ENCODE assay signal across 28 cellular contexts in the genomic region with DNA sequence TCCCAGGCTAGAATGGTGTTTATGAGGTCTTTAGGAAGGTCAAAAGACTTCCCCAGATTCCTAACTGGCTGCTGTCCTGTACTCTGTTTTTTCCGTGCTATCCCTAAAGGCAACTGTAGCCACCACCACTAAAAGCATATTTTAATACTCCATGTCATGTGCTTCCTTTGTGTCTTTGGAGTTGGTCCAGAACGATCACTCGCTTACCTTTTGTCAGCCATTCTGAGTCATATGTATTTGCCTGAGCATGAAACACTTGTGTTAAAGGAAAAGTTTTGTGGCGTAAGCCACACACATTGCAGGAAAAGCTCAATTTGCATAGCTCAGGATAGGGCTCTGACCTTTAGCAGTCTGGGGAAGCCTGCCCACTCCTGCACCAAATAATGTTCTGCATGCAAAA.
DNase-seq lines count a peak whose midpoint lies in the region; ATAC-seq, FAIRE-seq and TF ChIP-seq lines count a peak whose summit lies in the region.
"Had no signal": no experiment of that assay in that cellular context is flagged by ENCODE, and none has a peak within 500 bp of the region (broad histone marks: within the 10 kb centered on the region; RNA-seq: fewer than 3 reads in every experiment).

No MANE protein-coding gene starts in this region.

- in situ Hi-C loops in G401 (cut with HindIII; ENCODE audit: low sequenced_read_pairs): no loop called here

- no peaks in the 10 kb centered on the region for H3F3A ChIP-seq in SK-N-SH (replicated peaks; ENCODE audit: insufficient read depth)

- no peaks in the 10 kb centered on the region for H3K36me3 ChIP-seq in SK-N-SH (replicated peaks in 1 of 2; ENCODE audit: control insufficient read depth in 1 of 2, insufficient read depth in 2 of 2, low read length in 1 of 2)
- H3K36me3 ChIP-seq: ascending aorta, HAP-1, Peyer's patch, transverse colon, WERI-Rb-1 had no signal

- no peaks in the 10 kb centered on the region for H3K9me2 ChIP-seq in SK-N-SH

- H3K4me3 ChIP-seq in A549 (no peak overlapping the region), SK-N-SH (ENCODE audit: low read depth in 2 of 2, low read length in 1 of 2) (no peak overlapping the region)
- H3K4me3 ChIP-seq: ascending aorta, HAP-1, hepatocyte, Peyer's patch, transverse colon had no signal

- ATAC-seq in A549: peak; percentile 36 to 64; a peak in 3 of 6 replicates
- no peak for ATAC-seq in activated naive CD4-positive, alpha-beta T cell treated with anti-CD3 and anti-CD28 coated beads, Interleukin-2, amount 50 U/mL, for 72 hours
- ATAC-seq: stimulated activated effector memory CD8-positive, alpha-beta T cell treated with anti-CD3 and anti-CD28 coated beads, Interleukin-12 subunit alpha, Interleukin-12 subunit beta, amount 100 ng/mL, for 72 hours had no signal

- H3K36me3 Mint-ChIP-seq in activated naive CD4-positive, alpha-beta T cell treated with anti-CD3 and anti-CD28 coated beads, Interleukin-2, amount 50 U/mL, for 72 hours: no peaks in the 10 kb centered on the region
- H3K36me3 Mint-ChIP-seq: activated naive CD8-positive, alpha-beta T cell treated with anti-CD3 and anti-CD28 coated beads, Interleukin-2, amount 10 ng/mL, durations not matched to agents 7 days and 5 days; stimulated activated effector memory CD8-positive, alpha-beta T cell treated with anti-CD3 and anti-CD28 coated beads, Interleukin-12 subunit alpha, Interleukin-12 subunit beta, amount 100 ng/mL, for 72 hours had no signal

- no peak for FAIRE-seq in A549 (lab: Jason Lieb, UNC)

- H3K4me1 ChIP-seq in A549 (peaks cover 29% of the 10 kb centered on the region), SK-N-SH (ENCODE audit: control insufficient read depth in 1 of 2, insufficient read depth in 2 of 2, low read depth in 1 of 2, low read length in 1 of 2) (no peaks in the 10 kb centered on the region)
- H3K4me1 ChIP-seq: ascending aorta, HAP-1, Peyer's patch had no signal

- no peak for TF ChIP-seq POLR2A in A549 (IDR thresholded peaks at IDR 0.05; ENCODE audit: low read length)

- no peak for TF ChIP-seq CTCF in A549 (IDR thresholded peaks at IDR 0.05)
- TF ChIP-seq CTCF in SK-N-SH (IDR thresholded peaks at IDR 0.05): no peak

- peak overlapping the region; percentile 37 for H3K4me2 ChIP-seq in A549
- no peak overlapping the region for H3K4me2 ChIP-seq in SK-N-SH
- H3K4me2 ChIP-seq: hepatocyte had no signal

- no peak overlapping the region for H3K9ac ChIP-seq in SK-N-SH

- no peaks in the 10 kb centered on the region for H3K9me3 Mint-ChIP-seq in activated naive CD4-positive, alpha-beta T cell treated with anti-CD3 and anti-CD28 coated beads, Interleukin-2, amount 50 U/mL, for 72 hours
- H3K9me3 Mint-ChIP-seq: activated naive CD8-positive, alpha-beta T cell treated with anti-CD3 and anti-CD28 coated beads, Interleukin-2, amount 10 ng/mL, durations not matched to agents 7 days and 5 days; nephron progenitor cell had no signal

- WGBS in A549 (ENCODE audit: missing lambda C conversion rate): 14% methylated on average over 4 of the region's 4 CpGs
- WGBS in SK-N-SH (ENCODE audit: low lambda C conversion rate): 63% methylated on average over 4 of the region's 4 CpGs

- no peaks in the 10 kb centered on the region for H3K9me3 ChIP-seq in A549
- H3K9me3 ChIP-seq in SK-N-SH: no peaks in the 10 kb centered on the region
- H3K9me3 ChIP-seq: ascending aorta, HAP-1, Peyer's patch, transverse colon had no signal

- CTCF ChIA-PET in A549 (lab: Yijun Ruan, JAX): interaction anchor here (0.8 to 1.2 kb wide), 2 partner anchors 39 to 289 kb away, joined by 3 to 4 read pairs; no protein-coding TSS in a partner anchor
- CTCF ChIA-PET in SK-N-SH (lab: Yijun Ruan, JAX): no interaction called here

- H4K20me1 ChIP-seq in SK-N-SH (ENCODE audit: insufficient read depth): no peaks in the 10 kb centered on the region

- no peak; a peak in 1 of 5 replicates for TF ChIP-seq EP300 in A549 (IDR thresholded peaks at IDR 0.05)
- no peak for TF ChIP-seq EP300 in SK-N-SH (IDR thresholded peaks at IDR 0.05; ENCODE audit: borderline replicate concordance in 1 of 2, low read depth in 1 of 2, low read length in 1 of 2)

- no peaks in the 10 kb centered on the region for H3K79me2 ChIP-seq in SK-N-SH (ENCODE audit: insufficient read depth)
- H3K79me2 ChIP-seq: hepatocyte had no signal

- DNase-seq in A549 (ENCODE audit: low read depth in 1 of 2, low spot score in 1 of 2) (peak in 1 of 2 experiments; percentile 61), M059J (ENCODE audit: low read depth) (peak; percentile 90), astrocyte of the hippocampus (ENCODE audit: low read depth, low spot score) (peak; percentile 65), foreskin melanocyte (peak; percentile 21), G401 (ENCODE audit: low spot score) (no peak), NCI-H1105 treated with DMSO at 0.1 percent for 48 hours (lab: John Stamatoyannopoulos, UW) (no peak), SK-N-SH (no peak)
- no peak for DNase-seq in activated naive CD4-positive, alpha-beta T cell treated with anti-CD3 and anti-CD28 coated beads, Interleukin-2, amount 50 U/mL, for 72 hours (ENCODE audit: low spot score in 2 of 2)
- DNase-seq: activated CD4-positive, alpha-beta T cell treated with anti-CD3 and anti-CD28 coated beads for 4 hours; activated CD8-positive, alpha-beta memory T cell treated with anti-CD3 and anti-CD28 coated beads for 24 hours; activated gamma-delta T cell; activated naive CD8-positive, alpha-beta T cell treated with anti-CD3 and anti-CD28 coated beads, Interleukin-2, amount 10 ng/mL, durations not matched to agents 7 days and 5 days; activated T-cell treated with anti-CD3 and anti-CD28 coated beads for 4 hours; cerebellar nuclear complex; DND-41; IMR-90; NCI-H146; NCI-H2107; NCI-H748 treated with DMSO at 0.1 percent for 48 hours; nephron progenitor cell; Peyer's patch; T1000; transverse colon; WERI-Rb-1 had no signal

- H3K27ac Mint-ChIP-seq in activated naive CD4-positive, alpha-beta T cell treated with anti-CD3 and anti-CD28 coated beads, Interleukin-2, amount 50 U/mL, for 72 hours: no peak overlapping the region
- H3K27ac Mint-ChIP-seq: activated naive CD8-positive, alpha-beta T cell treated with anti-CD3 and anti-CD28 coated beads, Interleukin-2, amount 10 ng/mL, durations not matched to agents 7 days and 5 days; nephron progenitor cell; stimulated activated effector memory CD8-positive, alpha-beta T cell treated with anti-CD3 and anti-CD28 coated beads, Interleukin-12 subunit alpha, Interleukin-12 subunit beta, amount 100 ng/mL, for 72 hours had no signal

- no peak overlapping the region for H2AFZ ChIP-seq in SK-N-SH (ENCODE audit: low read depth)
- H2AFZ ChIP-seq: hepatocyte had no signal

- POLR2A ChIA-PET in A549 (lab: Yijun Ruan, JAX) (no interaction called here), SK-N-SH (lab: Yijun Ruan, JAX) (no interaction called here)

- no peaks in the 10 kb centered on the region for H3K27me3 ChIP-seq in SK-N-SH (ENCODE audit: insufficient read depth)
- H3K27me3 ChIP-seq: ascending aorta, Peyer's patch, transverse colon had no signal

- TF ChIP-seq RAD21 in A549 (conservative IDR thresholded peaks at IDR 0.05 in 1 of 2, IDR thresholded peaks at IDR 0.05 in 1 of 2) (no peak), SK-N-SH (IDR thresholded peaks at IDR 0.05; ENCODE audit: low read length) (no peak)

- H3K27ac ChIP-seq in A549 (peak overlapping the region; percentile 57 to 63; a peak in 4 of 6 replicates), SK-N-SH (ENCODE audit: low read depth in 2 of 2, low read length in 1 of 2) (no peak overlapping the region)
- H3K27ac ChIP-seq: ascending aorta, hepatocyte, Peyer's patch, WERI-Rb-1 had no signal

TF ChIP-seq in A549, 52 proteins besides CTCF, POLR2A, EP300 and RAD21:
- TF ChIP-seq FOSL2 (IDR thresholded peaks at IDR 0.05) (0 out of 2 replicates have a peak, but pooled peaks have one; percentile 27), FOSL2 (CRISPR knock-in tag; IDR thresholded peaks at IDR 0.05) (peak; percentile 32)
- TF ChIP-seq, protein P1, sequence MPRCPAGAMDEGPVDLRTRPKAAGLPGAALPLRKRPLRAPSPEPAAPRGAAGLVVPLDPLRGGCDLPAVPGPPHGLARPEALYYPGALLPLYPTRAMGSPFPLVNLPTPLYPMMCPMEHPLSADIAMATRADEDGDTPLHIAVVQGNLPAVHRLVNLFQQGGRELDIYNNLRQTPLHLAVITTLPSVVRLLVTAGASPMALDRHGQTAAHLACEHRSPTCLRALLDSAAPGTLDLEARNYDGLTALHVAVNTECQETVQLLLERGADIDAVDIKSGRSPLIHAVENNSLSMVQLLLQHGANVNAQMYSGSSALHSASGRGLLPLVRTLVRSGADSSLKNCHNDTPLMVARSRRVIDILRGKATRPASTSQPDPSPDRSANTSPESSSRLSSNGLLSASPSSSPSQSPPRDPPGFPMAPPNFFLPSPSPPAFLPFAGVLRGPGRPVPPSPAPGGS (IDR thresholded peaks at IDR 0.05): no peak
TF ChIP-seq in A549: peak in this region for 1.

TF ChIP-seq in SK-N-SH, 30 proteins besides CTCF, POLR2A, EP300 and RAD21 (continues in another document):
- TF ChIP-seq SIN3A (IDR thresholded peaks at IDR 0.05; ENCODE audit: borderline replicate concordance, low read depth, low read length) (no peak), FOXJ3 (CRISPR knock-in tag; IDR thresholded peaks at IDR 0.05) (no peak), GATA2 (CRISPR knock-in tag; IDR thresholded peaks at IDR 0.05) (no peak), RFX5 (IDR thresholded peaks at IDR 0.05; ENCODE audit: low read length) (no peak)
- TF ChIP-seq, protein P2, sequence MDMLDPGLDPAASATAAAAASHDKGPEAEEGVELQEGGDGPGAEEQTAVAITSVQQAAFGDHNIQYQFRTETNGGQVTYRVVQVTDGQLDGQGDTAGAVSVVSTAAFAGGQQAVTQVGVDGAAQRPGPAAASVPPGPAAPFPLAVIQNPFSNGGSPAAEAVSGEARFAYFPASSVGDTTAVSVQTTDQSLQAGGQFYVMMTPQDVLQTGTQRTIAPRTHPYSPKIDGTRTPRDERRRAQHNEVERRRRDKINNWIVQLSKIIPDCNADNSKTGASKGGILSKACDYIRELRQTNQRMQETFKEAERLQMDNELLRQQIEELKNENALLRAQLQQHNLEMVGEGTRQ (IDR thresholded peaks at IDR 0.05; ENCODE audit: borderline replicate concordance, low read depth, low read length): no peak
- TF ChIP-seq, protein P3, sequence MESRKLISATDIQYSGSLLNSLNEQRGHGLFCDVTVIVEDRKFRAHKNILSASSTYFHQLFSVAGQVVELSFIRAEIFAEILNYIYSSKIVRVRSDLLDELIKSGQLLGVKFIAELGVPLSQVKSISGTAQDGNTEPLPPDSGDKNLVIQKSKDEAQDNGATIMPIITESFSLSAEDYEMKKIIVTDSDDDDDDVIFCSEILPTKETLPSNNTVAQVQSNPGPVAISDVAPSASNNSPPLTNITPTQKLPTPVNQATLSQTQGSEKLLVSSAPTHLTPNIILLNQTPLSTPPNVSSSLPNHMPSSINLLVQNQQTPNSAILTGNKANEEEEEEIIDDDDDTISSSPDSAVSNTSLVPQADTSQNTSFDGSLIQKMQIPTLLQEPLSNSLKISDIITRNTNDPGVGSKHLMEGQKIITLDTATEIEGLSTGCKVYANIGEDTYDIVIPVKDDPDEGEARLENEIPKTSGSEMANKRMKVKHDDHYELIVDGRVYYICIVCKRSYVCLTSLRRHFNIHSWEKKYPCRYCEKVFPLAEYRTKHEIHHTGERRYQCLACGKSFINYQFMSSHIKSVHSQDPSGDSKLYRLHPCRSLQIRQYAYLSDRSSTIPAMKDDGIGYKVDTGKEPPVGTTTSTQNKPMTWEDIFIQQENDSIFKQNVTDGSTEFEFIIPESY (IDR thresholded peaks at IDR 0.05; ENCODE audit: borderline replicate concordance, low read depth): no peak

Comparison
In these comparisons a context has a peak if more than half of its experiments do, and no peak if none do; other contexts are left out.
1. ATAC-seq: peak in A549 (2 of 2); none in activated naive CD4-positive, alpha-beta T cell treated with anti-CD3 and anti-CD28 coated beads, Interleukin-2, amount 50 U/mL, for 72 hours (0 of 2).
2. DNase-seq: peak in M059J (single experiment), astrocyte of the hippocampus (single experiment) and foreskin melanocyte (single experiment); none in G401 (single experiment), NCI-H1105 treated with DMSO at 0.1 percent for 48 hours (single experiment), activated naive CD4-positive, alpha-beta T cell treated with anti-CD3 and anti-CD28 coated beads, Interleukin-2, amount 50 U/mL, for 72 hours (0 of 2) and SK-N-SH (single experiment).
3. H3K27ac ChIP-seq: peak in A549 (2 of 2); none in SK-N-SH (0 of 2).